In genomic region chr1:23576338-23577055, GRCh38 we compare ENCODE assay signal across 9 cellular contexts. TPM values are rescaled to one million over a fixed set of nuclear protein-coding genes. Genes with fewer than 3 reads are reported as not detected.
DNase-seq lines count a peak whose midpoint lies in the region; ATAC-seq and TF ChIP-seq lines count a peak whose summit lies in the region.
"Had no signal": no experiment of that assay in that cellular context is flagged by ENCODE, and none has a peak within 500 bp of the region (broad histone marks: within the 10 kb centered on the region; RNA-seq: fewer than 3 reads in every experiment).

No MANE protein-coding gene starts in this region.

- H3K27ac ChIP-seq in Karpas-422 (ENCODE audit: low read length) (peak overlapping the region; percentile 92), breast epithelium (peak overlapping the region; percentile 33 to 86)

- peaks cover 64% of the 10 kb centered on the region for H3K4me1 ChIP-seq in Karpas-422 (ENCODE audit: low read length)
- H3K4me1 ChIP-seq in breast epithelium, result peaks cover 0 to 5% of the 10 kb centered on the region in 2 donors

- H3K9me3 ChIP-seq in Karpas-422 (ENCODE audit: low read length) (no peaks in the 10 kb centered on the region), breast epithelium (no peaks in the 10 kb centered on the region)

- TF ChIP-seq CTCF in breast epithelium (IDR thresholded peaks at IDR 0.05), result no peak
- TF ChIP-seq CTCF in nephron (IDR thresholded peaks at IDR 0.05; ENCODE audit: unreplicated experiment in 3 of 3), result no peak

- no peaks in the 10 kb centered on the region for H3K79me2 ChIP-seq in Karpas-422 (ENCODE audit: low read length)

- H3K9me2 ChIP-seq in Karpas-422 (replicated peaks; ENCODE audit: insufficient read depth, low read length), result no peaks in the 10 kb centered on the region

- no peaks in the 10 kb centered on the region for H3K9me3 Mint-ChIP-seq in nephron

- H3K4me3 ChIP-seq in Karpas-422 (ENCODE audit: low read length) (peak overlapping the region; percentile 61), breast epithelium (no peak overlapping the region)

- in situ Hi-C loops in ACHN (cut with HindIII; ENCODE audit: low pct_ligation_motif_present, low pct_unique_long_range_greater_than_20kb, low sequenced_read_pairs), result no loop called here

- no peaks in the 10 kb centered on the region for H3K36me3 Mint-ChIP-seq in nephron (ENCODE audit: low read depth)

- H3K4me2 ChIP-seq in Karpas-422 (ENCODE audit: low read depth, low read length, poor library complexity, severe bottlenecking), result peak overlapping the region; percentile 76

- TF ChIP-seq POLR2A in breast epithelium (IDR thresholded peaks at IDR 0.05), result no peak

- peak overlapping the region; percentile 62 to 98 (median 98) for H3K27ac Mint-ChIP-seq in nephron

- H4K20me1 ChIP-seq in Karpas-422 (ENCODE audit: insufficient read depth, low read depth, low read length), result no peaks in the 10 kb centered on the region

- peak overlapping the region; percentile 72 for H3K9ac ChIP-seq in Karpas-422 (ENCODE audit: low read length)

- no peak for ATAC-seq in GM21360 (IDR thresholded peaks at IDR 0.05; ENCODE audit: unreplicated experiment)

- DNase-seq in ACHN, result peak; percentile 16
- peak; percentile 55 for DNase-seq in Karpas-422
- DNase-seq in breast epithelium (ENCODE audit: low spot score in 2 of 2), result no peak
- DNase-seq in NCI-H2029 treated with DMSO at 0.1 percent for 48 hours (lab: John Stamatoyannopoulos, UW), result no peak
- no peak for DNase-seq in SHP77 treated with DMSO at 0.1 percent for 48 hours (lab: John Stamatoyannopoulos, UW)
- DNase-seq in NCI-H446 treated with DMSO at 0.1 percent for 48 hours (lab: John Stamatoyannopoulos, UW), result no peak
- DNase-seq: activated CD4-positive, CD25-positive, alpha-beta regulatory T cell treated with anti-CD3 and anti-CD28 coated beads, Interleukin-2, amount 50 U/mL, for 72 hours had no signal

- H3K4me1 Mint-ChIP-seq in nephron, result peaks cover 61% of the 10 kb centered on the region

- no peaks in the 10 kb centered on the region for H3K36me3 ChIP-seq in Karpas-422 (ENCODE audit: insufficient read depth, low read length)
- H3K36me3 ChIP-seq in breast epithelium, result no peaks in the 10 kb centered on the region

- H3K4me3 Mint-ChIP-seq in nephron, result peak overlapping the region in 2 of 3 experiments; percentile 24 to 67

- intact Hi-C loops in breast epithelium (cut with DNase I; ENCODE audit: low total_unique reads), result no loop called here

- peaks cover 11% of the 10 kb centered on the region for H3K27me3 Mint-ChIP-seq in nephron (ENCODE audit: low read depth)

- no peaks in the 10 kb centered on the region for H3K27me3 ChIP-seq in Karpas-422 (ENCODE audit: low read length)
- no peaks in the 10 kb centered on the region for H3K27me3 ChIP-seq in breast epithelium

- peak overlapping the region; percentile 52; the same call in 1 of the 2 replicates for H2AFZ ChIP-seq in Karpas-422 (ENCODE audit: low read length)

RNA-seq across cellular contexts. Expression of gene ID3, which starts 17.2 kb away (rescaled TPM):
- total RNA-seq in Karpas-422 (2014; rRNA removed; shearing (Covaris generic); ENCODE audit: low replicate concordance), result 32.0 and 33.0 TPM in 2 replicates
- 100 to 1,000 TPM in 1 of 3 donors, 10 to 100 TPM in 2; 79.9 to 133 (median 90.9) TPM for total RNA-seq in breast epithelium

RNA-seq across cellular contexts. Expression of gene E2F2, which starts 45.5 kb away (rescaled TPM):
- total RNA-seq in Karpas-422 (2014; rRNA removed; shearing (Covaris generic); ENCODE audit: low replicate concordance), result 6.6 and 8.0 TPM in 2 replicates
- total RNA-seq in breast epithelium, result under 1 TPM; under 0.01 to 0.73 (median 0.33) TPM

Comparison
In these comparisons a context has a peak if more than half of its experiments do, and no peak if none do; other contexts are left out.
1. DNase-seq: peak in ACHN (single experiment) and Karpas-422 (single experiment); none in breast epithelium (0 of 2), NCI-H2029 treated with DMSO at 0.1 percent for 48 hours (single experiment), SHP77 treated with DMSO at 0.1 percent for 48 hours (single experiment) and NCI-H446 treated with DMSO at 0.1 percent for 48 hours (single experiment).